In the genomic region with DNA sequence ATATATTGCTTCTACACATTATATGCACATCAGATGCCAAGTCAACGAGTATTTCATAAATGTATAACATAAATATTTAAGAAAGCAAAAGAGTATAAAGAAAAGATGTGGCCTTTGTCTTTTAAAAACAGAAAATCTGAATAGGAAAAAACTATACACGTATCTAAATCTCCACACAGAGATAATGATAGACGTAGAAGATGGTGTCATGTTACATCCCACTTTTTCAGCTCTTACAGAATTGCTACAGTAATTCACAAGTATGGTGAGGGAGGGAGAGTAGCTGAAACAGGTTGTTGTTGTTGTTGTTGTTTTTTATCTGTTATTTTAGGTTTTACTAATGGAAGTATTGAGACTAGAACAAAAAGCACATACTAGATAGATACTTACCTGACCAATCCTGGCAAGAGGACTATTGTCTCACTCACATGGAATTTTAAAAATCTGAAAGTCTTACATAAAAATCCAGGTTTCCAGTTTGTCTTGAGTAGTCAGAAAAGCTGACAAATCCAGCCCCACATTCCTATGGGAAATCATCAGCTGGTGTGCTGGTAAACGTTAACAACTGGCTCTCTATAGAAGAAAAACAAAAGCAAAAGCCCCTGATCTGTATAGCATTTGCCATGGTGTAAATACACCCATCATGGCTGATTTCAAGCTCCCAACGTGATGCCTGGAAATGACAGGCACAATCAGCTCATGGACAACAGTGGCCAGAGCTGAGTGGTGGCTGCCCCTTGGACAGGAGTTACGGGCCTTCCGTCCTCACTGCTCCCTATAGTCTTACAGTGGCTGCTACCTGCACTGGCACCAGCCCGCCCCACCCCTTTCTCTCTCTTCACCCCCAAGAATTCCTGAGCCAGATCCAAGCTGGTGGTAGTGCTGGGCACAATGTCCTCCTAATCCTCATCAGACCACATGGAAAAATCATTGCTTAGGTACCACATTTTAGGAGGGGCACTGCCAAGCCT, we compare ENCODE assay signal across 1 cellular context.
TF ChIP-seq lines count a peak whose summit lies in the region.

No MANE protein-coding gene starts in this region.

TF ChIP-seq in HEK293, 187 proteins besides CTCF, POLR2A, EP300 and RAD21 (continued from another document):
- TF ChIP-seq TSHZ1 (tag by site-specific recombination; IDR thresholded peaks at IDR 0.05; ENCODE audit: borderline replicate concordance) (no peak), ZNF394 (tag by site-specific recombination; IDR thresholded peaks at IDR 0.05; ENCODE audit: borderline replicate concordance) (peak; percentile 61; the same call in 1 of the 2 replicates), ZNF777 (tag by site-specific recombination; IDR thresholded peaks at IDR 0.05; ENCODE audit: borderline replicate concordance) (no peak), ZSCAN5A (tag by site-specific recombination; IDR thresholded peaks at IDR 0.05) (no peak)
